25 cellular contexts compared by ENCODE assay signal in the genomic region with DNA sequence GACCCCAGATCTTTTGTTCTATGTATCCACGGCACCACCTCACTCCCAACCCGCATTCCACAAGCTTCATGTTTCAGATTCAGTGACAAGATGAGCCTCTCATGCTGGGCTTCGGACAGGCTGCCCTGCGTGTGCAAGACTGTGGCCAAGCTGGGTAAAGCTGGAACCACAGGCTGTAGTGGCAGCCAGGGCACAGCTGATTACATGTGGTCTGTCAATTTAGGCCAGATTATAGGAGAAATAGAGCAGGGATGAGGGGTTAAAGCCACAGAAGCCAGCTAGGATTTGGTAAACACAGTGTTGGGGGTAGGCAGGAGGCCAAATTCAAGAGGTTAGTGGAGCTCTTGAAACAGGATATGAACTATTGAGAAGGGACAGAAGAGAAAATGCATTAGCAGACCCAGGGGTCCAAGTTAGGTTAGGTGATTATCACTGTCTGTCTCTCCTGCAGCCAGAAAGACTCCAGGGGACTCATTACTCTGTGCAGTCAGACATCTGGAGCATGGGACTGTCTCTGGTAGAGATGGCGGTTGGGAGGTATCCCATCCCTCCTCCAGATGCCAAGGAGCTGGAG. TPM values are rescaled to one million over a fixed set of nuclear protein-coding genes. Genes with fewer than 3 reads are reported as not detected.
DNase-seq lines count a peak whose midpoint lies in the region; ATAC-seq and TF ChIP-seq lines count a peak whose summit lies in the region.
"Had no signal": no experiment of that assay in that cellular context is flagged by ENCODE, and none has a peak within 500 bp of the region (broad histone marks: within the 10 kb centered on the region; RNA-seq: fewer than 3 reads in every experiment).

No MANE protein-coding gene starts in this region.

- peak overlapping the region; percentile 12 for H3K4me3 ChIP-seq in lung
- H3K4me3 ChIP-seq in left ventricle myocardium inferior, result no peak overlapping the region
- H3K4me3 ChIP-seq: BLaER1, esophagus muscularis mucosa, gastrocnemius medialis, thoracic aorta had no signal

- 93 to 95% methylated on average over 5 of the region's 5 CpGs for WGBS in lung, 2 donors

- H3K4me1 ChIP-seq in lung (ENCODE audit: control insufficient read depth in 2 of 2, insufficient read depth in 2 of 2, low read length in 2 of 2) (peaks cover 0 to 5% of the 10 kb centered on the region in 2 donors), left ventricle myocardium inferior (peaks cover 11% of the 10 kb centered on the region)
- H3K4me1 ChIP-seq: BLaER1, esophagus muscularis mucosa had no signal

- H3K4me1 Mint-ChIP-seq in T-helper 2 cell treated with Interferon-gamma antibody and Interleukin-4, amounts not matched to agents 5 μg/mL and 100 μg/mL, for 36 hours (ENCODE audit: low read depth), result peaks cover under 1% of the 10 kb centered on the region
- peaks cover 13% of the 10 kb centered on the region for H3K4me1 Mint-ChIP-seq in activated T-helper 17 cell treated with anti-CD3 and anti-CD28 coated beads, Interleukin-2, amount 50 U/mL, for 72 hours
- no peaks in the 10 kb centered on the region for H3K4me1 Mint-ChIP-seq in type B pancreatic cell (ENCODE audit: unreplicated experiment)
- H3K4me1 Mint-ChIP-seq: memory B cell, nephron had no signal

- H3K27ac ChIP-seq in lung (ENCODE audit: low read depth in 1 of 2, low read length in 1 of 2) (no peak overlapping the region), left ventricle myocardium inferior (replicated peaks) (no peak overlapping the region)
- H3K27ac ChIP-seq: BLaER1, esophagus muscularis mucosa, gastrocnemius medialis, thoracic aorta had no signal

- no peaks in the 10 kb centered on the region for H3K27me3 Mint-ChIP-seq in T-helper 2 cell treated with Interferon-gamma antibody and Interleukin-4, amounts not matched to agents 5 μg/mL and 100 μg/mL, for 36 hours (ENCODE audit: low read depth)
- no peaks in the 10 kb centered on the region for H3K27me3 Mint-ChIP-seq in activated T-helper 17 cell treated with anti-CD3 and anti-CD28 coated beads, Interleukin-2, amount 50 U/mL, for 72 hours
- H3K27me3 Mint-ChIP-seq in type B pancreatic cell, result no peaks in the 10 kb centered on the region
- H3K27me3 Mint-ChIP-seq: IgD-negative memory B cell, memory B cell had no signal

- TF ChIP-seq CTCF in lung (IDR thresholded peaks at IDR 0.05; ENCODE audit: control extremely low read depth, extremely low read depth), result no peak
- no peak for TF ChIP-seq CTCF in left ventricle myocardium inferior (IDR thresholded peaks at IDR 0.05; ENCODE audit: borderline replicate concordance)
- no peak for TF ChIP-seq CTCF in type B pancreatic cell (conservative IDR thresholded peaks at IDR 0.05)

- peak overlapping the region; percentile 71 for H3K27ac Mint-ChIP-seq in T-helper 2 cell treated with Interferon-gamma antibody and Interleukin-4, amounts not matched to agents 5 μg/mL and 100 μg/mL, for 36 hours
- peak overlapping the region; percentile 64 for H3K27ac Mint-ChIP-seq in activated T-helper 17 cell treated with anti-CD3 and anti-CD28 coated beads, Interleukin-2, amount 50 U/mL, for 72 hours
- no peak overlapping the region for H3K27ac Mint-ChIP-seq in type B pancreatic cell
- H3K27ac Mint-ChIP-seq: IgD-negative memory B cell, memory B cell, nephron had no signal

- H3K27me3 ChIP-seq in lung (ENCODE audit: control insufficient read depth, insufficient read depth) (no peaks in the 10 kb centered on the region), left ventricle myocardium inferior (ENCODE audit: low read depth) (no peaks in the 10 kb centered on the region)
- H3K27me3 ChIP-seq: BLaER1, esophagus muscularis mucosa, gastrocnemius medialis had no signal

- no peak for DNase-seq in T-helper 2 cell treated with Interferon-gamma antibody and Interleukin-4, amounts not matched to agents 5 μg/mL and 100 μg/mL, for 36 hours (ENCODE audit: low spot score)
- DNase-seq in T-helper 2 cell (no peak), DMS79 (lab: John Stamatoyannopoulos, UW) (peak; percentile 25), lung (ENCODE audit: low spot score) (no peak), left ventricle myocardium inferior (no peak), type B pancreatic cell (ENCODE audit: extremely low spot score, unreplicated experiment) (no peak), middle frontal gyrus (ENCODE audit: extremely low spot score, low spot score) (no peak)
- DNase-seq: activated effector memory CD4-positive, alpha-beta T cell treated with Interleukin-2 at 50 U/mL for 16 hours; amygdala; cerebellar nuclear complex; DMS 273 treated with DMSO at 0.1 percent for 48 hours; gastrocnemius medialis; kidney; NCI-H510A; stimulated activated CD4-positive, alpha-beta T cell treated with anti-CD3 and anti-CD28 coated beads, Interleukin-2, amount 100 ng/mL, for 24 hours; stimulated activated naive CD4-positive, alpha-beta T cell; T1000 had no signal

- H3K36me3 ChIP-seq in lung (ENCODE audit: control insufficient read depth in 2 of 2, insufficient read depth in 2 of 2, low read length in 2 of 2), result peaks cover 19 to 39% of the 10 kb centered on the region in 2 donors
- H3K36me3 ChIP-seq in left ventricle myocardium inferior, result peaks cover 50% of the 10 kb centered on the region

- no peak for ATAC-seq in activated T-helper 17 cell treated with anti-CD3 and anti-CD28 coated beads, Interleukin-2, amount 50 U/mL, for 72 hours (replicated peaks)
- no peak for ATAC-seq in lung (ENCODE audit: insufficient read depth, low FRiP score)
- ATAC-seq: gastrocnemius medialis, SK-N-SH treated with all-trans-retinoic acid at 6 μM for 48 hours had no signal

- intact Hi-C loops in left ventricle myocardium inferior (cut with micrococcal nuclease), result no loop called here

- peaks cover 51% of the 10 kb centered on the region for H3K36me3 Mint-ChIP-seq in T-helper 2 cell treated with Interferon-gamma antibody and Interleukin-4, amounts not matched to agents 5 μg/mL and 100 μg/mL, for 36 hours (ENCODE audit: low read depth)
- peaks cover 94% of the 10 kb centered on the region for H3K36me3 Mint-ChIP-seq in activated T-helper 17 cell treated with anti-CD3 and anti-CD28 coated beads, Interleukin-2, amount 50 U/mL, for 72 hours (ENCODE audit: low read depth)
- peaks cover 17% of the 10 kb centered on the region for H3K36me3 Mint-ChIP-seq in type B pancreatic cell

- H3K9me3 ChIP-seq in lung (ENCODE audit: control insufficient read depth in 2 of 2, insufficient read depth in 1 of 2, low read length in 1 of 2) (no peaks in the 10 kb centered on the region), left ventricle myocardium inferior (replicated peaks) (no peaks in the 10 kb centered on the region)
- H3K9me3 ChIP-seq: BLaER1, esophagus muscularis mucosa, gastrocnemius medialis, thoracic aorta had no signal

- no peaks in the 10 kb centered on the region for H3K9me3 Mint-ChIP-seq in T-helper 2 cell treated with Interferon-gamma antibody and Interleukin-4, amounts not matched to agents 5 μg/mL and 100 μg/mL, for 36 hours
- no peaks in the 10 kb centered on the region for H3K9me3 Mint-ChIP-seq in activated T-helper 17 cell treated with anti-CD3 and anti-CD28 coated beads, Interleukin-2, amount 50 U/mL, for 72 hours
- no peaks in the 10 kb centered on the region for H3K9me3 Mint-ChIP-seq in type B pancreatic cell
- H3K9me3 Mint-ChIP-seq: IgD-negative memory B cell, memory B cell, nephron had no signal

- no peak overlapping the region for H3K4me3 Mint-ChIP-seq in T-helper 2 cell treated with Interferon-gamma antibody and Interleukin-4, amounts not matched to agents 5 μg/mL and 100 μg/mL, for 36 hours
- no peak overlapping the region for H3K4me3 Mint-ChIP-seq in activated T-helper 17 cell treated with anti-CD3 and anti-CD28 coated beads, Interleukin-2, amount 50 U/mL, for 72 hours
- no peak overlapping the region for H3K4me3 Mint-ChIP-seq in type B pancreatic cell
- H3K4me3 Mint-ChIP-seq: IgD-negative memory B cell, memory B cell, nephron had no signal

RNA-seq across cellular contexts. Expression of gene SNAPC5, which starts 12.9 kb away (rescaled TPM):
- total RNA-seq in activated T-helper 17 cell treated with anti-CD3 and anti-CD28 coated beads, Interleukin-2, amount 50 U/mL, for 72 hours, result 10 to 100 TPM; 13.2 to 22.7 TPM
- 10 to 100 TPM; 19.2 to 25.4 TPM for total RNA-seq in lung
- 10 to 100 TPM; 28.1 to 41.4 TPM for polyA plus RNA-seq in lung
- 40.9 TPM for total RNA-seq in left ventricle myocardium inferior
- 25.3 and 27.8 TPM in 2 replicates for total RNA-seq in type B pancreatic cell (ENCODE audit: low replicate concordance)

RNA-seq across cellular contexts. Expression of gene RPL4, which starts 20.0 kb away (rescaled TPM):
- 1,000 to 10,000 TPM; 3,367 to 4,238 TPM for total RNA-seq in activated T-helper 17 cell treated with anti-CD3 and anti-CD28 coated beads, Interleukin-2, amount 50 U/mL, for 72 hours
- total RNA-seq in lung (1,000 to 10,000 TPM; 1,560 to 2,503 TPM), left ventricle myocardium inferior (1,358 TPM), type B pancreatic cell (ENCODE audit: low replicate concordance) (2,930 and 3,234 TPM in 2 replicates)
- polyA plus RNA-seq in lung, result 1,000 to 10,000 TPM; 2,394 to 2,474 TPM

RNA-seq across cellular contexts. Expression of gene ZWILCH, which starts 20.5 kb away (rescaled TPM):
- total RNA-seq in activated T-helper 17 cell treated with anti-CD3 and anti-CD28 coated beads, Interleukin-2, amount 50 U/mL, for 72 hours, result 10 to 100 TPM; 19.2 to 34.0 TPM
- total RNA-seq in lung, result 1 to 10 TPM; 7.4 to 9.9 TPM
- polyA plus RNA-seq in lung, result 1 to 10 TPM; 3.2 to 4.8 TPM
- 2.0 TPM for total RNA-seq in left ventricle myocardium inferior
- total RNA-seq in type B pancreatic cell (ENCODE audit: low replicate concordance), result 15.0 and 23.2 TPM in 2 replicates
